1 cellular context compared by ENCODE assay signal in genomic region chr7:120949393-120949799, GRCh38.
TF ChIP-seq lines count a peak whose summit lies in the region.

No MANE protein-coding gene starts in this region.

TF ChIP-seq in HepG2, 621 proteins besides CTCF, POLR2A, EP300 and RAD21:
- TF ChIP-seq ZNF614 (CRISPR knock-in tag; IDR thresholded peaks at IDR 0.05; ENCODE audit: borderline replicate concordance) (no peak), THAP11 (CRISPR knock-in tag; IDR thresholded peaks at IDR 0.05) (no peak), MAFG (CRISPR knock-in tag; IDR thresholded peaks at IDR 0.05) (no peak), RXRA (CRISPR knock-in tag; IDR thresholded peaks at IDR 0.05) (no peak), ZNF232 (CRISPR knock-in tag; IDR thresholded peaks at IDR 0.05; ENCODE audit: borderline replicate concordance) (no peak), RBFOX2 (IDR thresholded peaks at IDR 0.05; ENCODE audit: low read depth, low read length) (no peak), ZNF605 (CRISPR knock-in tag; IDR thresholded peaks at IDR 0.05) (no peak), ZNF10 (CRISPR knock-in tag; IDR thresholded peaks at IDR 0.05; ENCODE audit: borderline replicate concordance, low read depth) (no peak), AHR (CRISPR knock-in tag; IDR thresholded peaks at IDR 0.05) (no peak), TRIM22 (IDR thresholded peaks at IDR 0.05) (no peak), KLF11 (CRISPR knock-in tag; IDR thresholded peaks at IDR 0.05) (no peak), ZC3H4 (CRISPR knock-in tag; IDR thresholded peaks at IDR 0.05; ENCODE audit: borderline replicate concordance) (no peak)
